8 cellular contexts compared by ENCODE assay signal in the genomic region with DNA sequence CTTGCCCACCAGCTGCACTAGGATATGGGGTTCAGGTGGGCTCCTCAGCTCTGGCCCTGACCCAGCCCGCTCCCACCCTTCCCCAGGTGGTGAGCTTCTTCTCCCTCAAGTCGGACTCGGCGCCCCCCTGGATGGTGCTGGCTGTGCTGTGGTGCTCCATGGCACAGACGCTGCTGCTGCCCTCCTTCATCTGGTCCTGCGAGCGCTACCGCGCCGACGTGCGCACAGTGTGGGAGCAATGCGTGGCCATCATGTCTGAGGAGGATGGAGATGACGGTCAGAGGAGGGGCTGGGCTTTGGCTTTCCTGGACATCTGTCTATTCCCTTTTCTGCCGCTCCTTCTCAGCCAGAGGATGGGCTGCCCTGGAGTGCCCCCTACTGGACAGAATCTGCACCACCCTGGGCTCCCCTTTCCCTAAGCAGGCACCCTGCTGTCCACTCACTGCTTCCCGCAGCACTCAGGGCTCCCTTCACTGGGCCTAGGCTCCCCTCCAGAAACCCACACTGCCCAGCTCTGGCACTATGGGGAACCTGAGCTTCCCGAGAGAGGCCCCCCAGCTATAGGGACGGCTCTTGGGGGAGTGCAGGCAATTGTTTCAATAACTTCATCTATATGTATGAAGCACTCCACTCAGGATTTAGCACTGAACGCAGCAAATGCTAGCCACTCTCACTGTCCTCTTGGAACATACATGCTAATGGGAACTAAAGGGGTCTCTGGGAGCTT. TPM values are rescaled to one million over a fixed set of nuclear protein-coding genes. Genes with fewer than 3 reads are reported as not detected.
A peak's percentile ranks its signal among the peaks of the same experiment; 100 is the strongest.
DNase-seq lines count a peak whose midpoint lies in the region; TF ChIP-seq lines count a peak whose summit lies in the region.

No MANE protein-coding gene starts in this region.

- H3K9me2 ChIP-seq in GM23248 (ENCODE audit: insufficient read depth): no peaks in the 10 kb centered on the region

- peak; percentile 96 for TF ChIP-seq CTCF in cardiac fibroblast (IDR thresholded peaks at IDR 0.05; ENCODE audit: low read depth, low read length)

- H3K27me3 ChIP-seq in GM23248 (replicated peaks; ENCODE audit: insufficient read depth): peaks cover 7% of the 10 kb centered on the region

- H4K20me1 ChIP-seq in GM23248 (ENCODE audit: insufficient read depth): no peaks in the 10 kb centered on the region

- in situ Hi-C loops in GM23248 (cut with MboI): no loop called here

- H2AFZ ChIP-seq in GM23248: peak overlapping the region; percentile 77

- 2 to 3% methylated on average over 18 to 19 of the region's 19 CpGs for WGBS in GM23248 (ENCODE audit: low coverage in 1 of 2, low lambda C conversion rate in 2 of 2, missing lambda C conversion rate in 2 of 2), 2 experiments

- peak overlapping the region; percentile 78 for H3K4me2 ChIP-seq in GM23248 (ENCODE audit: unreplicated experiment)

- peak overlapping the region; percentile 63 for H3K9ac ChIP-seq in GM23248

- no peaks in the 10 kb centered on the region; the same call in 1 of the 2 replicates for H3F3A ChIP-seq in GM23248 (ENCODE audit: insufficient read depth)

- peak; percentile 93 for DNase-seq in AG20443 (ENCODE audit: low spot score)
- DNase-seq in GM23248: peak; percentile 85
- peak; percentile 80 for DNase-seq in NCI-H2107 treated with DMSO at 0.1 percent for 48 hours (lab: John Stamatoyannopoulos, UW; ENCODE audit: unreplicated experiment)
- peak; percentile 50 to 75 (median 62) for DNase-seq in activated CD4-positive, CD25-positive, alpha-beta regulatory T cell (lab: John Stamatoyannopoulos, UW)
- DNase-seq in cardiac fibroblast (ENCODE audit: low read depth in 2 of 2): peak; percentile 87 to 90
- DNase-seq in inferior parietal cortex (ENCODE audit: extremely low spot score): peak; percentile 87
- DNase-seq in stimulated activated CD4-positive, alpha-beta T cell treated with anti-CD3 and anti-CD28 coated beads, Interleukin-15, amount 100 ng/mL, for 1 hour (ENCODE audit: low read depth in 1 of 2, low spot score in 1 of 2): peak; percentile 70 to 74
- no peak for DNase-seq in RKO (ENCODE audit: low spot score)

- H3K4me1 ChIP-seq in GM23248 (ENCODE audit: insufficient read depth): peaks cover 23% of the 10 kb centered on the region

- H3K9me3 ChIP-seq in GM23248 (ENCODE audit: low read depth): no peaks in the 10 kb centered on the region

- H3K4me3 ChIP-seq in GM23248 (peak overlapping the region; percentile 64), cardiac fibroblast (replicated peaks in 1 of 2; ENCODE audit: low read depth in 2 of 2, low read length in 2 of 2) (peak overlapping the region; percentile 12 to 46)

- H3K36me3 ChIP-seq in GM23248 (ENCODE audit: low read depth): no peaks in the 10 kb centered on the region

- H3K27ac ChIP-seq in GM23248: no peak overlapping the region

- peaks cover 25% of the 10 kb centered on the region for H3K79me2 ChIP-seq in GM23248 (ENCODE audit: insufficient read depth)

RNA-seq across cellular contexts. Expression of a gene that starts 2.6 kb away (rescaled TPM):
- 32.5 and 43.0 TPM in 2 replicates for total RNA-seq in GM23248 (2014; rRNA removed; shearing (Covaris generic))
- 37.6 and 39.1 TPM in 2 replicates for polyA plus RNA-seq in GM23248 (2016; fragmentation: Nextera tagmentation; extraction: Ambion mirVana)

RNA-seq across cellular contexts. Expression of a gene that starts 3.9 kb away (rescaled TPM):
- total RNA-seq in GM23248 (2014; rRNA removed; shearing (Covaris generic)): 0.51 and 2.8 TPM in 2 replicates
- 0.14 and 0.21 TPM in 2 replicates for polyA plus RNA-seq in GM23248 (2016; fragmentation: Nextera tagmentation; extraction: Ambion mirVana)

RNA-seq across cellular contexts. Expression of a gene that starts 15.2 kb away (rescaled TPM):
- total RNA-seq in GM23248 (2014; rRNA removed; shearing (Covaris generic)): 1.0 and 3.2 TPM in 2 replicates
- 1.5 and 2.2 TPM in 2 replicates for polyA plus RNA-seq in GM23248 (2016; fragmentation: Nextera tagmentation; extraction: Ambion mirVana)

RNA-seq across cellular contexts. Expression of a gene that starts 25.5 kb away (rescaled TPM):
- total RNA-seq in GM23248 (2014; rRNA removed; shearing (Covaris generic)): 19.6 and 23.9 TPM in 2 replicates
- 30.2 and 31.4 TPM in 2 replicates for polyA plus RNA-seq in GM23248 (2016; fragmentation: Nextera tagmentation; extraction: Ambion mirVana)

RNA-seq across cellular contexts. Expression of a gene that starts 26.4 kb away (rescaled TPM):
- 96.2 and 97.5 TPM in 2 replicates for total RNA-seq in GM23248 (2014; rRNA removed; shearing (Covaris generic))
- 73.2 and 77.9 TPM in 2 replicates for polyA plus RNA-seq in GM23248 (2016; fragmentation: Nextera tagmentation; extraction: Ambion mirVana)
